In the genomic region with DNA sequence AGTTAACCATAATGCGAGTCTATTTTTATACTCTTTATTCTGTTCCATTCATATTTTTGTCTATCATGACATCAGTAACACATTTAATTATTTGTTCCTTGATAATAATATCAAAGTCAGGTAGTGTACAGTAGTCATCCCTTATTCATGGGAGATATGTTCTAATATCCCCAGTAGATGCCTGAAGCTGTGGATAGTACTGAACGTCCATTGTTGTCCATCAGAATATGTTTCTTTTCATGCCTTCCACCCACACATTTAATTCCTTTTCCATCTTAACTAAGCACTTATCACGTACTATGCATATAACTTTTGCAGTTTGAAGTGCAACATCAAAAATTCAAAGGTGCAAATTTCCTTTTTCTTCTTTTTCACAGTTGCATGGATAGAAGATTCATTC, we compare ENCODE assay signal across 2 cellular contexts.
TF ChIP-seq lines count a peak whose summit lies in the region.

No MANE protein-coding gene starts in this region.

TF ChIP-seq in HCT116, 20 proteins besides CTCF, POLR2A, EP300 and RAD21 (continued from another document):
- TF ChIP-seq, protein P1, sequence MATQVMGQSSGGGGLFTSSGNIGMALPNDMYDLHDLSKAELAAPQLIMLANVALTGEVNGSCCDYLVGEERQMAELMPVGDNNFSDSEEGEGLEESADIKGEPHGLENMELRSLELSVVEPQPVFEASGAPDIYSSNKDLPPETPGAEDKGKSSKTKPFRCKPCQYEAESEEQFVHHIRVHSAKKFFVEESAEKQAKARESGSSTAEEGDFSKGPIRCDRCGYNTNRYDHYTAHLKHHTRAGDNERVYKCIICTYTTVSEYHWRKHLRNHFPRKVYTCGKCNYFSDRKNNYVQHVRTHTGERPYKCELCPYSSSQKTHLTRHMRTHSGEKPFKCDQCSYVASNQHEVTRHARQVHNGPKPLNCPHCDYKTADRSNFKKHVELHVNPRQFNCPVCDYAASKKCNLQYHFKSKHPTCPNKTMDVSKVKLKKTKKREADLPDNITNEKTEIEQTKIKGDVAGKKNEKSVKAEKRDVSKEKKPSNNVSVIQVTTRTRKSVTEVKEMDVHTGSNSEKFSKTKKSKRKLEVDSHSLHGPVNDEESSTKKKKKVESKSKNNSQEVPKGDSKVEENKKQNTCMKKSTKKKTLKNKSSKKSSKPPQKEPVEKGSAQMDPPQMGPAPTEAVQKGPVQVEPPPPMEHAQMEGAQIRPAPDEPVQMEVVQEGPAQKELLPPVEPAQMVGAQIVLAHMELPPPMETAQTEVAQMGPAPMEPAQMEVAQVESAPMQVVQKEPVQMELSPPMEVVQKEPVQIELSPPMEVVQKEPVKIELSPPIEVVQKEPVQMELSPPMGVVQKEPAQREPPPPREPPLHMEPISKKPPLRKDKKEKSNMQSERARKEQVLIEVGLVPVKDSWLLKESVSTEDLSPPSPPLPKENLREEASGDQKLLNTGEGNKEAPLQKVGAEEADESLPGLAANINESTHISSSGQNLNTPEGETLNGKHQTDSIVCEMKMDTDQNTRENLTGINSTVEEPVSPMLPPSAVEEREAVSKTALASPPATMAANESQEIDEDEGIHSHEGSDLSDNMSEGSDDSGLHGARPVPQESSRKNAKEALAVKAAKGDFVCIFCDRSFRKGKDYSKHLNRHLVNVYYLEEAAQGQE (IDR thresholded peaks at IDR 0.05; ENCODE audit: low read depth) = no peak
TF ChIP-seq in HCT116: peak in this region for 0.

TF ChIP-seq in SK-N-SH treated with all-trans-retinoic acid at 6 μM for 48 hours, 23 proteins besides CTCF, POLR2A, EP300 and RAD21 (continued from another document):
- TF ChIP-seq CSRNP3 (CRISPR knock-in tag; IDR thresholded peaks at IDR 0.05) (no peak), TCF4 (CRISPR knock-in tag; IDR thresholded peaks at IDR 0.05; ENCODE audit: borderline replicate concordance) (no peak), ZC3H10 (CRISPR knock-in tag; IDR thresholded peaks at IDR 0.05) (no peak), RARB (CRISPR knock-in tag; IDR thresholded peaks at IDR 0.05) (no peak), ARNTL (CRISPR knock-in tag; IDR thresholded peaks at IDR 0.05; ENCODE audit: borderline replicate concordance, low read depth) (no peak), ZFP3 (CRISPR knock-in tag; IDR thresholded peaks at IDR 0.05) (no peak), ZNF70 (CRISPR knock-in tag; IDR thresholded peaks at IDR 0.05) (no peak), TSHZ2 (CRISPR knock-in tag; IDR thresholded peaks at IDR 0.05) (no peak), ZNF8 (CRISPR knock-in tag; IDR thresholded peaks at IDR 0.05) (no peak), GLIS3 (CRISPR knock-in tag; IDR thresholded peaks at IDR 0.05) (no peak), ZFP30 (CRISPR knock-in tag; IDR thresholded peaks at IDR 0.05) (no peak), CSDC2 (CRISPR knock-in tag; IDR thresholded peaks at IDR 0.05) (no peak), BACH2 (CRISPR knock-in tag; IDR thresholded peaks at IDR 0.05; ENCODE audit: borderline replicate concordance) (no peak)
- TF ChIP-seq, protein P2, sequence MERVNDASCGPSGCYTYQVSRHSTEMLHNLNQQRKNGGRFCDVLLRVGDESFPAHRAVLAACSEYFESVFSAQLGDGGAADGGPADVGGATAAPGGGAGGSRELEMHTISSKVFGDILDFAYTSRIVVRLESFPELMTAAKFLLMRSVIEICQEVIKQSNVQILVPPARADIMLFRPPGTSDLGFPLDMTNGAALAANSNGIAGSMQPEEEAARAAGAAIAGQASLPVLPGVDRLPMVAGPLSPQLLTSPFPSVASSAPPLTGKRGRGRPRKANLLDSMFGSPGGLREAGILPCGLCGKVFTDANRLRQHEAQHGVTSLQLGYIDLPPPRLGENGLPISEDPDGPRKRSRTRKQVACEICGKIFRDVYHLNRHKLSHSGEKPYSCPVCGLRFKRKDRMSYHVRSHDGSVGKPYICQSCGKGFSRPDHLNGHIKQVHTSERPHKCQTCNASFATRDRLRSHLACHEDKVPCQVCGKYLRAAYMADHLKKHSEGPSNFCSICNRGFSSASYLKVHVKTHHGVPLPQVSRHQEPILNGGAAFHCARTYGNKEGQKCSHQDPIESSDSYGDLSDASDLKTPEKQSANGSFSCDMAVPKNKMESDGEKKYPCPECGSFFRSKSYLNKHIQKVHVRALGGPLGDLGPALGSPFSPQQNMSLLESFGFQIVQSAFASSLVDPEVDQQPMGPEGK (CRISPR knock-in tag; IDR thresholded peaks at IDR 0.05; ENCODE audit: borderline replicate concordance) = no peak
